In the genomic region with DNA sequence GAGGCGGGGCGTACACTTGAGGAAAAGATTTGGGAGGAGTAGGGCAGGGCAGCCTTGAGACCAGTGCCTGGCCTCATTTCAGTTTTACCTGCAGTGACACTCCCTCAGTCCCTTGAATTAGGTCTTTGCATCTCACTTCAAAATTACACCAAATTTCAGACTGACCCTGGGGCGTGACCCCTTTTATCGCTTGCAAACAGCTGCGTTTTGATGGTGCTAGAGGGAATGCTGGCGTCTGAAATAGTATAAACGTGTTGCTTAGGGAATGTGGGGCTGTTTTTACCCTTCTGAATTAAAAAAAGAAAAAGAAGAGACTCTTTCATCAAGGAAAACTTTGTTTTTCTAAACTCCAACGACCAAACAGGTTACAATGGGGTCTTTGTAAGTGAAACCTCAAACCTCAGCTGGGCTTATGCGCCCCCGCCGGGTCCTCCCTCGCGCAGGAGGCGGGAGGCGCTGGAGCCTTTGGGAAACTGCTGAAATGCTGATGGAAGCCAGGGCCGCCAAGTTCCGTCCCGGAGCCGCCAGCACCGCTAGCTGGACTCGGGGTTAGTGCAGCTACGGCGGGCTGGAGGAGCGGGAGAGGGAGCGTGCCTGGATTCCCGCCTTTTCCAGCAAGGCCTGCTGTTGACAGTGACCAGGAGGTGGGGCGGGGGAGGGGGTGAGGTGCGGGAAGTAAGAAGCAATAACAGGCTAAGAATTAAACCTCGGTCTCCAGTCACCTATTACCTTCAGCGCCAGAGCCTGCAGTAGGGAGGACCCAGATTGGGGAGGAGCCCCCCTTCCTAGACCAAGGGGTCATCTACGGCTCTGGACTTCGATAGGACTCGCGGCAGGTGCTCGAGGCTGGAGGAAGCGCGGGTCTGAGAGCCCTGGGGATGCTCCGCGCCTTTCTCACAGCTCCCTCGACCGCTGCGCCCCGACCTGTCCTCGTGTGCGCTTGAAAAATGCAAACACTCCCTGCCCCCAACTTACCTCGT, we compare ENCODE assay signal across 11 cellular contexts. TPM values are rescaled to one million over a fixed set of nuclear protein-coding genes. Genes with fewer than 3 reads are reported as not detected.
DNase-seq lines count a peak whose midpoint lies in the region; ATAC-seq and TF ChIP-seq lines count a peak whose summit lies in the region.
"Had no signal": no experiment of that assay in that cellular context is flagged by ENCODE, and none has a peak within 500 bp of the region (broad histone marks: within the 10 kb centered on the region; RNA-seq: fewer than 3 reads in every experiment).

No MANE protein-coding gene starts in this region.

- peak overlapping the region; percentile 46 for H3K4me3 ChIP-seq in SJCRH30
- peak overlapping the region; percentile 32 for H3K4me3 ChIP-seq in mesodermal cell (ENCODE audit: extremely low read depth, insufficient read depth, low read length, poor library complexity, severe bottlenecking)
- H3K4me3 ChIP-seq in suprapubic skin, result peak overlapping the region; percentile 19

- ATAC-seq in Right ventricle myocardium superior (ENCODE audit: poor library complexity), result peak; percentile 81
- ATAC-seq in GM21528 (IDR thresholded peaks at IDR 0.05; ENCODE audit: low FRiP score, unreplicated experiment), result no peak
- ATAC-seq in HG02938 (IDR thresholded peaks at IDR 0.05; ENCODE audit: unreplicated experiment), result no peak
- ATAC-seq: gastrocnemius medialis had no signal

- no peaks in the 10 kb centered on the region for H3K36me3 ChIP-seq in SJCRH30
- no peaks in the 10 kb centered on the region for H3K36me3 ChIP-seq in mesodermal cell (ENCODE audit: control insufficient read depth, insufficient read depth, low read length)
- H3K36me3 ChIP-seq in suprapubic skin, result no peaks in the 10 kb centered on the region
- H3K36me3 ChIP-seq: gastrocnemius medialis had no signal

- no peak for TF ChIP-seq CTCF in suprapubic skin (IDR thresholded peaks at IDR 0.05)

- no peak for TF ChIP-seq POLR2A in suprapubic skin (IDR thresholded peaks at IDR 0.05)

- no peaks in the 10 kb centered on the region for H3K9me3 ChIP-seq in SJCRH30 (replicated peaks)
- H3K9me3 ChIP-seq in mesodermal cell (ENCODE audit: control insufficient read depth, low read length), result no peaks in the 10 kb centered on the region
- H3K9me3 ChIP-seq in suprapubic skin, result no peaks in the 10 kb centered on the region
- H3K9me3 ChIP-seq: gastrocnemius medialis had no signal

- H3K27me3 ChIP-seq in SJCRH30, result no peaks in the 10 kb centered on the region
- peaks cover 58% of the 10 kb centered on the region for H3K27me3 ChIP-seq in suprapubic skin

- no peak overlapping the region for H3K27ac ChIP-seq in SJCRH30
- no peak overlapping the region for H3K27ac ChIP-seq in mesodermal cell (ENCODE audit: low read depth, low read length, severe bottlenecking)
- no peak overlapping the region for H3K27ac ChIP-seq in suprapubic skin
- H3K27ac ChIP-seq: gastrocnemius medialis had no signal

- DNase-seq in SJCRH30 (no peak), Right ventricle myocardium superior (peak; percentile 56), suprapubic skin (ENCODE audit: low spot score in 2 of 2) (no peak), HuH-7 (ENCODE audit: low spot score) (no peak)
- DNase-seq: activated CD4-positive, alpha-beta T cell treated with anti-CD3 and anti-CD28 coated beads, Interleukin-2, amount 50 U/mL, for 1 hour; activated naive CD4-positive, alpha-beta T cell treated with anti-CD3 and anti-CD28 coated beads for 36 hours; gastrocnemius medialis; NCI-H1092 had no signal

- WGBS in mesodermal cell (ENCODE audit: insufficient coverage in 2 of 2), 2 experiments, result 14 to 16% methylated on average over 27 to 32 of the region's 46 CpGs
- 9% methylated on average over 26 of the region's 46 CpGs for WGBS in suprapubic skin

- intact Hi-C loops in Right ventricle myocardium superior (cut with DNase I), result no loop called here

- no peak for TF ChIP-seq EP300 in suprapubic skin (IDR thresholded peaks at IDR 0.05)

- peaks cover 3% of the 10 kb centered on the region; the same call in 1 of the 2 replicates for H3K4me1 ChIP-seq in SJCRH30
- peaks cover 4% of the 10 kb centered on the region for H3K4me1 ChIP-seq in mesodermal cell (ENCODE audit: control insufficient read depth, insufficient read depth, low read length, poor library complexity, severe bottlenecking)
- H3K4me1 ChIP-seq in suprapubic skin, result peaks cover 14% of the 10 kb centered on the region
- H3K4me1 ChIP-seq: gastrocnemius medialis had no signal

RNA-seq across cellular contexts. Expression of a gene that starts 20.7 kb away (rescaled TPM):
- 4.7 and 4.8 TPM in 2 replicates for total RNA-seq in SJCRH30 (2014; rRNA removed; shearing (Covaris generic))
- total RNA-seq in Right ventricle myocardium superior (0.24 TPM), suprapubic skin (not detected)
- polyA plus RNA-seq in mesodermal cell (2013, experiment 1 of 2), result 2.9 TPM
- 2.2 TPM for polyA plus RNA-seq in mesodermal cell (2013, experiment 2 of 2)
- total RNA-seq: activated naive CD4-positive, alpha-beta T cell treated with anti-CD3 and anti-CD28 coated beads for 36 hours; gastrocnemius medialis had no signal
